Comparison of ENCODE assay signal across 21 cellular contexts in genomic region chr2:127358044-127358443, GRCh38. TPM values are rescaled to one million over a fixed set of nuclear protein-coding genes. Genes with fewer than 3 reads are reported as not detected.
A peak's percentile ranks its signal among the peaks of the same experiment; 100 is the strongest.
DNase-seq lines count a peak whose midpoint lies in the region; ATAC-seq, FAIRE-seq and TF ChIP-seq lines count a peak whose summit lies in the region.
"Had no signal": no experiment of that assay in that cellular context is flagged by ENCODE, and none has a peak within 500 bp of the region (broad histone marks: within the 10 kb centered on the region; RNA-seq: fewer than 3 reads in every experiment).

No MANE protein-coding gene starts in this region.

- in situ Hi-C loops in HepG2 (cut with HindIII; ENCODE audit: extremely low pct_ligation_motif_present, low pct_unique_long_range_greater_than_20kb): no loop called here

- BruUV-seq in PC-3 (replicated peaks; lab: Mats Ljungman, UMichigan): no TSS peak
- no TSS peak for BruUV-seq in HepG2 (replicated peaks; lab: Mats Ljungman, UMichigan)

- H3K9ac ChIP-seq in PC-3 (ENCODE audit: low read length): no peak overlapping the region
- no peak overlapping the region for H3K9ac ChIP-seq in HepG2 (ENCODE audit: insufficient read depth, low read depth, low read length)

- no peak for TF ChIP-seq CTCF in PC-3 (conservative IDR thresholded peaks at IDR 0.05; ENCODE audit: low read depth, low read length)
- TF ChIP-seq CTCF in HepG2 (CRISPR knock-in tag; IDR thresholded peaks at IDR 0.05): no peak

- no peaks in the 10 kb centered on the region for H3F3A ChIP-seq in PC-3 (ENCODE audit: low read length, unreplicated experiment)

- H3K27ac ChIP-seq in PC-3 (ENCODE audit: low read length) (no peak overlapping the region; the same call in 1 of the 2 replicates), HepG2 (ENCODE audit: extremely low read length, insufficient read depth, low read length) (no peak overlapping the region)
- H3K27ac ChIP-seq: C4-2B, RWPE1, SJSA1 had no signal

- TF ChIP-seq POLR2A in HepG2 (IDR thresholded peaks at IDR 0.05; ENCODE audit: insufficient read depth in 1 of 2, low read depth in 2 of 2, low read length in 2 of 2): no peak

- H3K79me2 ChIP-seq in PC-3 (ENCODE audit: low read length): peaks cover 83% of the 10 kb centered on the region
- peaks cover 87% of the 10 kb centered on the region for H3K79me2 ChIP-seq in HepG2 (ENCODE audit: insufficient read depth, low read length)

- POLR2A ChIA-PET in PC-3 (lab: Charles Lee; ENCODE audit: unreplicated experiment): no interaction called here
- POLR2A ChIA-PET in HepG2 (lab: Yijun Ruan, JAX): no interaction called here

- H3K27me3 ChIP-seq in PC-3 (ENCODE audit: low read length): no peaks in the 10 kb centered on the region
- no peaks in the 10 kb centered on the region for H3K27me3 ChIP-seq in HepG2 (ENCODE audit: control insufficient read depth in 1 of 2, insufficient read depth in 2 of 2, low read length in 2 of 2)
- H3K27me3 ChIP-seq: SJSA1 had no signal

- H3K4me3 ChIP-seq in PC-3 (ENCODE audit: low read length) (no peak overlapping the region), HepG2 (replicated peaks in 1 of 3; ENCODE audit: insufficient read depth in 1 of 3, low read depth in 2 of 3, low read length in 3 of 3) (no peak overlapping the region)
- H3K4me3 ChIP-seq: SJSA1 had no signal

- TF ChIP-seq RAD21 in HepG2 (CRISPR knock-in tag; IDR thresholded peaks at IDR 0.05): no peak

- peaks cover 51% of the 10 kb centered on the region for H4K20me1 ChIP-seq in PC-3 (ENCODE audit: low read length)
- H4K20me1 ChIP-seq in HepG2 (ENCODE audit: insufficient read depth, low read length): peaks cover 6% of the 10 kb centered on the region; the same call in 1 of the 2 replicates

- H3K9me3 ChIP-seq in PC-3 (ENCODE audit: low read length): no peaks in the 10 kb centered on the region
- no peaks in the 10 kb centered on the region for H3K9me3 ChIP-seq in HepG2 (ENCODE audit: low read length)
- H3K9me3 ChIP-seq: SJSA1 had no signal

- DNase-seq in EH (ENCODE audit: low read depth): peak; percentile 23
- peak; percentile 75 for DNase-seq in PC-3
- DNase-seq in HepG2 (ENCODE audit: low spot score): peak; percentile 30
- DNase-seq in DMS79 (lab: John Stamatoyannopoulos, UW): no peak
- DNase-seq in NCI-H2171 treated with DMSO at 0.1 percent for 48 hours (lab: John Stamatoyannopoulos, UW): no peak
- DNase-seq in NCI-H1092 treated with DMSO at 0.1 percent for 48 hours (lab: John Stamatoyannopoulos, UW): no peak
- DNase-seq: COR-L47; DMS153; MM.1S; NCI-H1105; NCI-H1694 treated with DMSO at 0.1 percent for 48 hours; NCI-H446 treated with DMSO at 0.1 percent for 48 hours; NK-92 treated with Interleukin-12 subunit alpha and Interleukin-12 subunit beta, amount 100 ng/mL, for 24 hours; OCI-M1 had no signal

- no peak for TF ChIP-seq EP300 in HepG2 (IDR thresholded peaks at IDR 0.05; ENCODE audit: low read depth in 2 of 2, low read length in 2 of 2)
- TF ChIP-seq EP300 in HepG2 (CRISPR knock-in tag; IDR thresholded peaks at IDR 0.05; ENCODE audit: borderline replicate concordance): no peak

- H3K4me1 ChIP-seq in PC-3 (ENCODE audit: insufficient read depth, low read length) (peaks cover 36% of the 10 kb centered on the region), HepG2 (ENCODE audit: insufficient read depth, low read length) (peaks cover 49% of the 10 kb centered on the region)

- ATAC-seq in PC-3 (peak; percentile 79), HepG2 (no peak), HG03378 (IDR thresholded peaks at IDR 0.05; ENCODE audit: unreplicated experiment) (no peak)

- WGBS in HepG2 (ENCODE audit: low lambda C conversion rate): 83% methylated on average over 3 of the region's 3 CpGs

- H3K9me2 ChIP-seq in PC-3 (replicated peaks; ENCODE audit: low read length): no peaks in the 10 kb centered on the region

- intact Hi-C loops in PC-3 (cut with micrococcal nuclease) (no loop called here), HepG2 (cut with micrococcal nuclease; ENCODE audit: unreplicated experiment) (loop anchor here (2.0 to 5.0 kb wide), 2 partner anchors 25 to 59 kb away; partner anchors contain the start of gene PROC)

- H3K4me2 ChIP-seq in PC-3 (ENCODE audit: low read length) (peak overlapping the region; percentile 21; the same call in 1 of the 2 replicates), HepG2 (ENCODE audit: low read depth, low read length) (no peak overlapping the region)

- H3K36me3 ChIP-seq in PC-3 (ENCODE audit: low read depth, low read length) (no peaks in the 10 kb centered on the region; the same call in 1 of the 2 replicates), HepG2 (replicated peaks in 1 of 2; ENCODE audit: control insufficient read depth in 1 of 2, insufficient read depth in 2 of 2, low read length in 2 of 2) (no peaks in the 10 kb centered on the region)
- H3K36me3 ChIP-seq: SJSA1 had no signal

- FAIRE-seq in colon (lab: Jason Lieb, UNC) (peak; percentile 10), HepG2 (lab: Jason Lieb, UNC) (no peak)
- FAIRE-seq: G401.6, H1 had no signal

- CTCF ChIA-PET in PC-3 (lab: Charles Lee) (no interaction called here), HepG2 (lab: Yijun Ruan, JAX; ENCODE audit: low intra/inter-chr PET ratio, low total read pairs) (no interaction called here)

- H2AFZ ChIP-seq in PC-3 (ENCODE audit: low read length) (no peak overlapping the region), HepG2 (ENCODE audit: low read length) (no peak overlapping the region)

TF ChIP-seq in HepG2, 621 proteins besides CTCF, POLR2A, EP300 and RAD21:
- peak; percentile 79 for TF ChIP-seq ZNF7 (CRISPR knock-in tag; IDR thresholded peaks at IDR 0.05)
- no peak for TF ChIP-seq EEA1 (CRISPR knock-in tag; IDR thresholded peaks at IDR 0.05; ENCODE audit: borderline replicate concordance)
- no peak for TF ChIP-seq HMGXB4 (CRISPR knock-in tag; IDR thresholded peaks at IDR 0.05; ENCODE audit: borderline replicate concordance in 1 of 2, low read depth in 1 of 2)

RNA-seq across cellular contexts. Expression of gene MAP3K2, which starts 29.7 kb away (rescaled TPM):
- total RNA-seq in PC-3 (2014; rRNA removed) (54.6 and 64.7 TPM in 2 replicates), HepG2 (2016; rRNA removed; fragmentation: Illumina TruSeq; extraction: Trizol) (37.2 and 56.1 TPM in 2 replicates)
- 12.9 and 13.4 TPM in 2 replicates for total RNA-seq in HepG2 (2016; cell fraction: cytosol; rRNA removed; fragmentation: Illumina TruSeq; extraction: Trizol; ENCODE audit: low read depth)
- 35.8 and 54.1 TPM in 2 replicates for total RNA-seq in HepG2 (2016; cell fraction: insoluble cytoplasmic fraction; rRNA removed; fragmentation: Illumina TruSeq; extraction: Trizol)
- total RNA-seq in HepG2 (2016; cell fraction: membrane; rRNA removed; fragmentation: Illumina TruSeq; extraction: Trizol): 28.2 and 32.6 TPM in 2 replicates
- total RNA-seq in HepG2 (2016; cell fraction: nucleus; rRNA removed; fragmentation: Illumina TruSeq; extraction: Trizol): 37.4 and 42.1 TPM in 2 replicates
- polyA plus RNA-seq in HepG2 (2011; rRNA removed): 11.2 and 12.2 TPM in 2 replicates
- polyA plus RNA-seq in HepG2 (2011; cell fraction: cytosol; rRNA removed): 5.1 and 7.6 TPM in 2 replicates
- 18.1 and 21.8 TPM in 2 replicates for polyA plus RNA-seq in HepG2 (2011; cell fraction: nucleus; rRNA removed)
- 11.5 and 11.7 TPM in 2 replicates for polyA plus RNA-seq in HepG2 (2012)
- 0.44 and 0.68 TPM in 2 replicates for polyA plus RNA-seq in HepG2 (2016; cell fraction: cytosol; fragmentation: Illumina TruSeq; extraction: Trizol; ENCODE audit: low read depth)
- polyA plus RNA-seq in HepG2 (2016; cell fraction: insoluble cytoplasmic fraction; fragmentation: Illumina TruSeq; extraction: Trizol; ENCODE audit: low read depth): 14.1 and 15.7 TPM in 2 replicates
- polyA plus RNA-seq in HepG2 (2016; cell fraction: membrane; fragmentation: Illumina TruSeq; extraction: Trizol; ENCODE audit: low read depth): 3.3 and 3.5 TPM in 2 replicates
- polyA plus RNA-seq in HepG2 (2016; cell fraction: nucleus; fragmentation: Illumina TruSeq; extraction: Trizol; ENCODE audit: insufficient read depth, low read depth): 28.7 and 30.7 TPM in 2 replicates
- polyA minus RNA-seq in HepG2 (2011; rRNA and poly(A)+ RNA removed; ENCODE audit: low replicate concordance): 20.5 and 26.7 TPM in 2 replicates
- polyA minus RNA-seq in HepG2 (2011; cell fraction: cytosol; rRNA and poly(A)+ RNA removed): 43.5 and 45.0 TPM in 2 replicates
- 46.0 and 46.6 TPM in 2 replicates for polyA minus RNA-seq in HepG2 (2011; cell fraction: nucleus; rRNA and poly(A)+ RNA removed)

Comparison
In these comparisons a context has a peak if more than half of its experiments do, and no peak if none do; other contexts are left out.
1. DNase-seq: peak in EH (single experiment), PC-3 (single experiment) and HepG2 (single experiment); none in DMS79 (single experiment), NCI-H2171 treated with DMSO at 0.1 percent for 48 hours (single experiment) and NCI-H1092 treated with DMSO at 0.1 percent for 48 hours (single experiment).